In genomic region chr17:79048826-79049755, GRCh38 we compare ENCODE assay signal across 18 cellular contexts.
"Had no signal": no experiment of that assay in that cellular context is flagged by ENCODE, and none has a peak within 500 bp of the region (broad histone marks: within the 10 kb centered on the region; RNA-seq: fewer than 3 reads in every experiment).

No MANE protein-coding gene starts in this region.

- H3K27me3 ChIP-seq: cardiac muscle cell, colonic mucosa, foreskin keratinocyte, testis had no signal

- ATAC-seq: activated CD4-positive, CD25-positive, alpha-beta regulatory T cell treated with anti-CD3 and anti-CD28 coated beads, Interleukin-2, amount 50 U/mL, for 24 hours; activated naive CD8-positive, alpha-beta T cell treated with anti-CD3 and anti-CD28 coated beads, Interleukin-2, amount 50 U/mL, for 24 hours; foreskin keratinocyte; stimulated activated naive CD8-positive, alpha-beta T cell treated with anti-CD3 and anti-CD28 coated beads, Interleukin-15, Interleukin-2, amounts not matched to agents 100 U/mL and 50 U/mL, for 24 hours had no signal

- H3K27ac Mint-ChIP-seq: activated CD4-positive, alpha-beta memory T cell treated with anti-CD3 and anti-CD28 coated beads for 36 hours; activated naive CD8-positive, alpha-beta T cell treated with anti-CD3 and anti-CD28 coated beads, Interleukin-2, amount 50 U/mL, for 24 hours; mesothelial cell of epicardium; T-helper 2 cell treated with Interferon-gamma antibody and Interleukin-4, amounts not matched to agents 5 μg/mL and 100 μg/mL, for 36 hours had no signal

- H3K4me1 ChIP-seq: colonic mucosa, foreskin keratinocyte, prostate gland had no signal

- H3K27ac ChIP-seq: cardiac muscle cell, colonic mucosa, foreskin keratinocyte, neutrophil, prostate gland, testis had no signal

- H3K4me3 Mint-ChIP-seq: activated CD4-positive, alpha-beta memory T cell treated with anti-CD3 and anti-CD28 coated beads for 36 hours; activated naive CD8-positive, alpha-beta T cell treated with anti-CD3 and anti-CD28 coated beads, Interleukin-2, amount 50 U/mL, for 24 hours; mesothelial cell of epicardium; T-helper 2 cell treated with Interferon-gamma antibody and Interleukin-4, amounts not matched to agents 5 μg/mL and 100 μg/mL, for 36 hours had no signal

- H3K4me3 ChIP-seq: cardiac muscle cell, colonic mucosa, prostate gland, testis had no signal

- H3K9me3 ChIP-seq: colonic mucosa, neutrophil, prostate gland, testis had no signal

- H3K36me3 ChIP-seq: cardiac muscle cell, colonic mucosa, neutrophil, prostate gland had no signal

- DNase-seq: activated CD4-positive, alpha-beta memory T cell treated with anti-CD3 and anti-CD28 coated beads for 36 hours; activated naive CD4-positive, alpha-beta T cell; activated naive CD8-positive, alpha-beta T cell treated with anti-CD3 and anti-CD28 coated beads, Interleukin-2, amount 50 U/mL, for 24 hours; activated T-cell treated with anti-CD3 and anti-CD28 coated beads, Interleukin-2, amount 50 U/mL, for 48 hours; colonic mucosa; effector CD4-positive, alpha-beta T cell; foreskin keratinocyte; stimulated activated CD4-positive, alpha-beta T cell treated with anti-CD3 and anti-CD28 coated beads, Interleukin-4, amount 100 ng/mL, for 1 hour; stimulated activated CD8-positive, alpha-beta memory T cell treated with anti-CD3 and anti-CD28 coated beads, Interleukin-4, amount 100 ng/mL, for 48 hours; stimulated activated naive CD8-positive, alpha-beta T cell treated with anti-CD3 and anti-CD28 coated beads, Interleukin-15, Interleukin-2, amounts not matched to agents 100 U/mL and 50 U/mL, for 24 hours; SW 1271; testis had no signal

- H3K4me1 Mint-ChIP-seq: activated naive CD8-positive, alpha-beta T cell treated with anti-CD3 and anti-CD28 coated beads, Interleukin-2, amount 50 U/mL, for 24 hours had no signal
